14 cellular contexts compared by ENCODE assay signal in the genomic region with DNA sequence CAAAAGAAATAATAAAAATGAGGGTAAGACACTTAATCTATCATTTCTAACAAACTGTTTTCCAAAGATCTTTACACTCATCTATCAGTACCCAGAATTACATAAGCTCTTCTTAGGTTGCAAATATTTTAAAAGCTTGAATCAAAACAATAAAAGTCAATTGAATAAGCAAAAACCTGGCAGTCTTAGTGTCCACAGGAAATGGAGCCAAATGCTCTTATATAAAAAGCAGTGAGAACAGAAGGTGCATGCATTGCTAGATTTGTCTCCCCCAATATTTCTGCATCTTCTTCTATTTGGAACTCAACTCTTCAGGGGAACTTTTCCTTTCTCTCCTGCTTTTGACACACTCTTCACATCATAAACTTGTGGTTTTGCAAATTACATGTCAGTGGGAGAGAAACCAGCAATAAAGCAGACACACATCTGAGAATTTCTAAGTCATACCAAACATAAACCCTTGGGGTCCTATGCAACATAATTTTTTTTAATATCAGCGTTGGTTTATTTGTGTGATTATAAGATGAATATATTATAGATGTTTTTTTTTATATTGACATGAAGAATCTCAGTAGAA.
DNase-seq lines count a peak whose midpoint lies in the region; ATAC-seq and TF ChIP-seq lines count a peak whose summit lies in the region.
"Had no signal": no experiment of that assay in that cellular context is flagged by ENCODE, and none has a peak within 500 bp of the region (broad histone marks: within the 10 kb centered on the region; RNA-seq: fewer than 3 reads in every experiment).

No MANE protein-coding gene starts in this region.

- peaks cover 48% of the 10 kb centered on the region for H3K4me1 Mint-ChIP-seq in activated naive CD8-positive, alpha-beta T cell treated with anti-CD3 and anti-CD28 coated beads, Interleukin-2, amount 10 ng/mL, durations not matched to agents 7 days and 5 days
- H3K4me1 Mint-ChIP-seq in activated naive CD8-positive, alpha-beta T cell treated with anti-CD3 and anti-CD28 coated beads for 36 hours: peaks cover 16% of the 10 kb centered on the region
- peaks cover 62% of the 10 kb centered on the region for H3K4me1 Mint-ChIP-seq in activated T-helper 1 cell treated with anti-CD3 and anti-CD28 coated beads, Interleukin-12 subunit alpha, Interleukin-12 subunit beta, Interleukin-2, Interleukin-4 antibody, amounts not matched to agents 30 ng/mL and 10 ng/mL and 1 ng/mL, durations not matched to agents 14 hours and 24 hours and 36 hours (ENCODE audit: low read depth)
- H3K4me1 Mint-ChIP-seq: B cell had no signal

- ATAC-seq in activated naive CD8-positive, alpha-beta T cell treated with anti-CD3 and anti-CD28 coated beads, Interleukin-2, amount 10 ng/mL, durations not matched to agents 7 days and 5 days (ENCODE audit: low read depth): no peak
- no peak for ATAC-seq in GM19452 (IDR thresholded peaks at IDR 0.05; ENCODE audit: unreplicated experiment)
- ATAC-seq in activated CD4-positive, CD25-positive, alpha-beta regulatory T cell treated with anti-CD3 and anti-CD28 coated beads, Interleukin-2, amount 50 U/mL, for 24 hours: no peak

- peak overlapping the region; percentile 58 for H3K4me3 Mint-ChIP-seq in activated naive CD8-positive, alpha-beta T cell treated with anti-CD3 and anti-CD28 coated beads, Interleukin-2, amount 10 ng/mL, durations not matched to agents 7 days and 5 days
- no peak overlapping the region for H3K4me3 Mint-ChIP-seq in activated naive CD8-positive, alpha-beta T cell treated with anti-CD3 and anti-CD28 coated beads for 36 hours
- H3K4me3 Mint-ChIP-seq in activated T-helper 1 cell treated with anti-CD3 and anti-CD28 coated beads, Interleukin-12 subunit alpha, Interleukin-12 subunit beta, Interleukin-2, Interleukin-4 antibody, amounts not matched to agents 30 ng/mL and 10 ng/mL and 1 ng/mL, durations not matched to agents 14 hours and 24 hours and 36 hours: no peak overlapping the region
- H3K4me3 Mint-ChIP-seq: B cell had no signal

- no peaks in the 10 kb centered on the region for H3K27me3 Mint-ChIP-seq in activated naive CD8-positive, alpha-beta T cell treated with anti-CD3 and anti-CD28 coated beads, Interleukin-2, amount 10 ng/mL, durations not matched to agents 7 days and 5 days
- H3K27me3 Mint-ChIP-seq in activated naive CD8-positive, alpha-beta T cell treated with anti-CD3 and anti-CD28 coated beads for 36 hours: no peaks in the 10 kb centered on the region
- no peaks in the 10 kb centered on the region for H3K27me3 Mint-ChIP-seq in activated T-helper 1 cell treated with anti-CD3 and anti-CD28 coated beads, Interleukin-12 subunit alpha, Interleukin-12 subunit beta, Interleukin-2, Interleukin-4 antibody, amounts not matched to agents 30 ng/mL and 10 ng/mL and 1 ng/mL, durations not matched to agents 14 hours and 24 hours and 36 hours (ENCODE audit: insufficient read depth)

- no peak overlapping the region for H3K4me3 ChIP-seq in LNCaP clone FGC (ENCODE audit: low read depth, low read length)
- H3K4me3 ChIP-seq: PC-9, SJSA1 had no signal

- no peak for TF ChIP-seq CTCF in LNCaP clone FGC (IDR thresholded peaks at IDR 0.05; ENCODE audit: control insufficient read depth, extremely low read depth, insufficient read depth)

- peaks cover 36% of the 10 kb centered on the region for H3K36me3 Mint-ChIP-seq in activated naive CD8-positive, alpha-beta T cell treated with anti-CD3 and anti-CD28 coated beads, Interleukin-2, amount 10 ng/mL, durations not matched to agents 7 days and 5 days
- no peaks in the 10 kb centered on the region for H3K36me3 Mint-ChIP-seq in activated naive CD8-positive, alpha-beta T cell treated with anti-CD3 and anti-CD28 coated beads for 36 hours
- peaks cover 6% of the 10 kb centered on the region for H3K36me3 Mint-ChIP-seq in activated T-helper 1 cell treated with anti-CD3 and anti-CD28 coated beads, Interleukin-12 subunit alpha, Interleukin-12 subunit beta, Interleukin-2, Interleukin-4 antibody, amounts not matched to agents 30 ng/mL and 10 ng/mL and 1 ng/mL, durations not matched to agents 14 hours and 24 hours and 36 hours (ENCODE audit: low read depth)

- POLR2A ChIA-PET in activated naive CD8-positive, alpha-beta T cell treated with anti-CD3 and anti-CD28 coated beads, Interleukin-2, amount 10 ng/mL, durations not matched to agents 7 days and 5 days (lab: Charles Lee): interaction anchor here (1.3 to 2.5 kb wide), 3 partner anchors 10 to 344 kb away, joined by 3 to 9 read pairs (median 9); a partner anchor contains a TSS

- no peak for DNase-seq in activated naive CD8-positive, alpha-beta T cell treated with anti-CD3 and anti-CD28 coated beads, Interleukin-2, amount 10 ng/mL, durations not matched to agents 7 days and 5 days
- DNase-seq in activated naive CD8-positive, alpha-beta T cell treated with anti-CD3 and anti-CD28 coated beads for 36 hours: no peak
- DNase-seq in LNCaP clone FGC (ENCODE audit: low read depth) (peak; percentile 84), NCI-H748 treated with DMSO at 0.1 percent for 48 hours (lab: John Stamatoyannopoulos, UW) (no peak)
- DNase-seq in activated T-helper 1 cell treated with anti-CD3 and anti-CD28 coated beads, Interleukin-12 subunit alpha, Interleukin-12 subunit beta, Interleukin-2, Interleukin-4 antibody, amounts not matched to agents 30 ng/mL and 10 ng/mL and 1 ng/mL, durations not matched to agents 14 hours and 24 hours and 36 hours (ENCODE audit: low spot score): no peak
- DNase-seq: EL, GOT3, NCI-H187 treated with DMSO at 0.1 percent for 48 hours, NCI-H69, PC-9 had no signal

- peaks cover 13% of the 10 kb centered on the region for H3K9me3 Mint-ChIP-seq in activated naive CD8-positive, alpha-beta T cell treated with anti-CD3 and anti-CD28 coated beads, Interleukin-2, amount 10 ng/mL, durations not matched to agents 7 days and 5 days
- H3K9me3 Mint-ChIP-seq in activated naive CD8-positive, alpha-beta T cell treated with anti-CD3 and anti-CD28 coated beads for 36 hours: no peaks in the 10 kb centered on the region
- peaks cover 10% of the 10 kb centered on the region for H3K9me3 Mint-ChIP-seq in activated T-helper 1 cell treated with anti-CD3 and anti-CD28 coated beads, Interleukin-12 subunit alpha, Interleukin-12 subunit beta, Interleukin-2, Interleukin-4 antibody, amounts not matched to agents 30 ng/mL and 10 ng/mL and 1 ng/mL, durations not matched to agents 14 hours and 24 hours and 36 hours

- intact Hi-C loops in activated T-helper 1 cell treated with anti-CD3 and anti-CD28 coated beads, Interleukin-12 subunit alpha, Interleukin-12 subunit beta, Interleukin-2, Interleukin-4 antibody, amounts not matched to agents 30 ng/mL and 10 ng/mL and 1 ng/mL, durations not matched to agents 14 hours and 24 hours and 36 hours (cut with micrococcal nuclease): loop anchor here (5.0 kb wide), 2 partner anchors 161 to 204 kb away; no protein-coding TSS in a partner anchor

- peak overlapping the region; percentile 95 for H3K27ac Mint-ChIP-seq in activated naive CD8-positive, alpha-beta T cell treated with anti-CD3 and anti-CD28 coated beads, Interleukin-2, amount 10 ng/mL, durations not matched to agents 7 days and 5 days
- no peak overlapping the region for H3K27ac Mint-ChIP-seq in activated naive CD8-positive, alpha-beta T cell treated with anti-CD3 and anti-CD28 coated beads for 36 hours
- peak overlapping the region; percentile 86 for H3K27ac Mint-ChIP-seq in activated T-helper 1 cell treated with anti-CD3 and anti-CD28 coated beads, Interleukin-12 subunit alpha, Interleukin-12 subunit beta, Interleukin-2, Interleukin-4 antibody, amounts not matched to agents 30 ng/mL and 10 ng/mL and 1 ng/mL, durations not matched to agents 14 hours and 24 hours and 36 hours
- H3K27ac Mint-ChIP-seq: B cell had no signal
